ENCODE assay signal across 1 cellular context in the genomic region with DNA sequence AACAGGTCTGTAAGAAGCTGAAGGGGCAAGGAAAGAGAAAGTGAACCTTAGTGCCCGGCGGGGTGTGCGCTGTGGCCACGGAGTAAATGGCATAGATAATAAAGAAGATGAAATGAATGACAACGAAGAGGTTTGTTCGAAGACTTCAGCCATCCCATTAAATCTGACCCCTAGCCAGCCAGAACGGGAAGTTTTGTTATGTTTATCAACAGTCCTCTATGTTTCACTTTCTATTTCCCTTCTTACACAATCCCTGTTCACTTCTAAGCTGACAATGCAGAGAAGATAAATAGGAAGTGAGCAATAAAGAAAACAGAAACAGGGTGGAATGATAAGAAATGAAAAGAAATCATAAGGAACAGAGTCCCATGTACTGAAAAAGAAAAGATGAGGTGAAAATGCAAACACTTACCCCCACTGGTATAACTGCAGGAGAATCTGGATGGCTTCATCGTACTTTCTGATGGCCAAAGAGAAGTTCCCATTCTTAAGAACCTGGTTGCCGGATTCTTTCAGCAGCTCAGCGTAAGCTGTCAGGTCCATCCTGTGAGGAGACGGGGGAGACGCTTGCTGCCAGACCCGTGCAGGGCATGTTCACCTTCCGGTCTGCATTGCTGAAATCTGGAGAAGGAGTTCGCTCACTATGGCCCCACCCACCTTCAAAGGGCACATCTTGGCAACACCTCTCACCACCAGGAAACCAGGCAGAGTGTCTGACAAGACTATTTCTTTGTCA.
TF ChIP-seq lines count a peak whose summit lies in the region.

No MANE protein-coding gene starts in this region.

TF ChIP-seq in K562, 482 proteins besides CTCF, POLR2A, EP300 and RAD21 (continued from another document and continues in another):
- TF ChIP-seq MTF1 (CRISPR knock-in tag; IDR thresholded peaks at IDR 0.05; ENCODE audit: borderline replicate concordance), result no peak
- TF ChIP-seq MEF2D (tag; conservative IDR thresholded peaks at IDR 0.05; ENCODE audit: low read depth), result peak; percentile 55; the same call in 1 of the 2 replicates
- TF ChIP-seq TAF9B (IDR thresholded peaks at IDR 0.05; ENCODE audit: partially characterized antibody), result peak; percentile 74
- no peak for TF ChIP-seq ZFP30 (CRISPR knock-in tag; IDR thresholded peaks at IDR 0.05; ENCODE audit: borderline replicate concordance)
- TF ChIP-seq ZNF24 (IDR thresholded peaks at IDR 0.05), result peak; percentile 71; the same call in 1 of the 2 replicates
- TF ChIP-seq, protein P1, sequence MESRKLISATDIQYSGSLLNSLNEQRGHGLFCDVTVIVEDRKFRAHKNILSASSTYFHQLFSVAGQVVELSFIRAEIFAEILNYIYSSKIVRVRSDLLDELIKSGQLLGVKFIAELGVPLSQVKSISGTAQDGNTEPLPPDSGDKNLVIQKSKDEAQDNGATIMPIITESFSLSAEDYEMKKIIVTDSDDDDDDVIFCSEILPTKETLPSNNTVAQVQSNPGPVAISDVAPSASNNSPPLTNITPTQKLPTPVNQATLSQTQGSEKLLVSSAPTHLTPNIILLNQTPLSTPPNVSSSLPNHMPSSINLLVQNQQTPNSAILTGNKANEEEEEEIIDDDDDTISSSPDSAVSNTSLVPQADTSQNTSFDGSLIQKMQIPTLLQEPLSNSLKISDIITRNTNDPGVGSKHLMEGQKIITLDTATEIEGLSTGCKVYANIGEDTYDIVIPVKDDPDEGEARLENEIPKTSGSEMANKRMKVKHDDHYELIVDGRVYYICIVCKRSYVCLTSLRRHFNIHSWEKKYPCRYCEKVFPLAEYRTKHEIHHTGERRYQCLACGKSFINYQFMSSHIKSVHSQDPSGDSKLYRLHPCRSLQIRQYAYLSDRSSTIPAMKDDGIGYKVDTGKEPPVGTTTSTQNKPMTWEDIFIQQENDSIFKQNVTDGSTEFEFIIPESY (CRISPR knock-in tag; IDR thresholded peaks at IDR 0.05), result peak; percentile 37; the same call in 1 of the 2 replicates
- no peak for TF ChIP-seq ZNF121 (CRISPR knock-in tag; conservative IDR thresholded peaks at IDR 0.05)
- TF ChIP-seq MCM5 (IDR thresholded peaks at IDR 0.05; ENCODE audit: low read depth), result no peak
- no peak for TF ChIP-seq NCOA4 (IDR thresholded peaks at IDR 0.05; ENCODE audit: partially characterized antibody)
- no peak for TF ChIP-seq ZKSCAN8 (CRISPR knock-in tag; IDR thresholded peaks at IDR 0.05)
- TF ChIP-seq ZNF146 (CRISPR knock-in tag; IDR thresholded peaks at IDR 0.05; ENCODE audit: unreplicated experiment), result no peak
- TF ChIP-seq SMARCA5 (IDR thresholded peaks at IDR 0.05), result no peak; the same call in 1 of the 2 replicates
- TF ChIP-seq FUS (optimal IDR thresholded peaks at IDR 0.05; ENCODE audit: low read depth, low read length), result no peak
- TF ChIP-seq, protein P2, sequence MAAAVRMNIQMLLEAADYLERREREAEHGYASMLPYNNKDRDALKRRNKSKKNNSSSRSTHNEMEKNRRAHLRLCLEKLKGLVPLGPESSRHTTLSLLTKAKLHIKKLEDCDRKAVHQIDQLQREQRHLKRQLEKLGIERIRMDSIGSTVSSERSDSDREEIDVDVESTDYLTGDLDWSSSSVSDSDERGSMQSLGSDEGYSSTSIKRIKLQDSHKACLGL (CRISPR knock-in tag; IDR thresholded peaks at IDR 0.05; ENCODE audit: borderline replicate concordance, poor library complexity, severe bottlenecking), result no peak
- no peak for TF ChIP-seq NFE2L1 (tag; IDR thresholded peaks at IDR 0.05; ENCODE audit: borderline replicate concordance, low read depth)
- no peak for TF ChIP-seq FIP1L1 (IDR thresholded peaks at IDR 0.05; ENCODE audit: low read depth, low read length, poor library complexity, severe bottlenecking)
- no peak; the same call in 1 of the 2 replicates for TF ChIP-seq NFATC3 (IDR thresholded peaks at IDR 0.05)
- 0 out of 2 replicates have a peak, but pooled peaks have one; percentile 24 for TF ChIP-seq TRIM28 (IDR thresholded peaks at IDR 0.05)
- TF ChIP-seq SMAD3 (CRISPR knock-in tag; conservative IDR thresholded peaks at IDR 0.05), result no peak
- TF ChIP-seq, protein P3, sequence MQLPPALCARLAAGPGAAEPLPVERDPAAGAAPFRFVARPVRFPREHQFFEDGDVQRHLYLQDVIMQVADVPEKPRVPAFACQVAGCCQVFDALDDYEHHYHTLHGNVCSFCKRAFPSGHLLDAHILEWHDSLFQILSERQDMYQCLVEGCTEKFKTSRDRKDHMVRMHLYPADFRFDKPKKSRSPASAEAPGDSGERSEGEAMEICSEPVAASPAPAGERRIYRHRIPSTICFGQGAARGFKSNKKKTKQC (CRISPR knock-in tag; IDR thresholded peaks at IDR 0.05), result no peak
- no peak for TF ChIP-seq TSC22D4 (tag; IDR thresholded peaks at IDR 0.05)
- TF ChIP-seq, protein P4, sequence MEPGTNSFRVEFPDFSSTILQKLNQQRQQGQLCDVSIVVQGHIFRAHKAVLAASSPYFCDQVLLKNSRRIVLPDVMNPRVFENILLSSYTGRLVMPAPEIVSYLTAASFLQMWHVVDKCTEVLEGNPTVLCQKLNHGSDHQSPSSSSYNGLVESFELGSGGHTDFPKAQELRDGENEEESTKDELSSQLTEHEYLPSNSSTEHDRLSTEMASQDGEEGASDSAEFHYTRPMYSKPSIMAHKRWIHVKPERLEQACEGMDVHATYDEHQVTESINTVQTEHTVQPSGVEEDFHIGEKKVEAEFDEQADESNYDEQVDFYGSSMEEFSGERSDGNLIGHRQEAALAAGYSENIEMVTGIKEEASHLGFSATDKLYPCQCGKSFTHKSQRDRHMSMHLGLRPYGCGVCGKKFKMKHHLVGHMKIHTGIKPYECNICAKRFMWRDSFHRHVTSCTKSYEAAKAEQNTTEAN (CRISPR knock-in tag; IDR thresholded peaks at IDR 0.05), result no peak
- TF ChIP-seq ASH1L (IDR thresholded peaks at IDR 0.05; ENCODE audit: borderline replicate concordance, low read depth, partially characterized antibody), result no peak
- no peak for TF ChIP-seq NFE2 (IDR thresholded peaks at IDR 0.05; ENCODE audit: low read depth)
- no peak for TF ChIP-seq ZNF165 (CRISPR knock-in tag; IDR thresholded peaks at IDR 0.05; ENCODE audit: borderline replicate concordance)
- peak; percentile 17; the same call in 1 of the 2 replicates for TF ChIP-seq PHF8 (IDR thresholded peaks at IDR 0.05; ENCODE audit: borderline replicate concordance, low read length)
- no peak for TF ChIP-seq SIN3A (IDR thresholded peaks at IDR 0.05; ENCODE audit: borderline replicate concordance in 2 of 2, control insufficient read depth in 1 of 2, low read depth in 2 of 2, low read length in 2 of 2)
- peak in 1 of 2 experiments; percentile 55; a peak in 3 of 4 replicates for TF ChIP-seq MAZ (CRISPR knock-in tag; conservative IDR thresholded peaks at IDR 0.05 in 1 of 2, IDR thresholded peaks at IDR 0.05 in 1 of 2)
- TF ChIP-seq, protein P5, sequence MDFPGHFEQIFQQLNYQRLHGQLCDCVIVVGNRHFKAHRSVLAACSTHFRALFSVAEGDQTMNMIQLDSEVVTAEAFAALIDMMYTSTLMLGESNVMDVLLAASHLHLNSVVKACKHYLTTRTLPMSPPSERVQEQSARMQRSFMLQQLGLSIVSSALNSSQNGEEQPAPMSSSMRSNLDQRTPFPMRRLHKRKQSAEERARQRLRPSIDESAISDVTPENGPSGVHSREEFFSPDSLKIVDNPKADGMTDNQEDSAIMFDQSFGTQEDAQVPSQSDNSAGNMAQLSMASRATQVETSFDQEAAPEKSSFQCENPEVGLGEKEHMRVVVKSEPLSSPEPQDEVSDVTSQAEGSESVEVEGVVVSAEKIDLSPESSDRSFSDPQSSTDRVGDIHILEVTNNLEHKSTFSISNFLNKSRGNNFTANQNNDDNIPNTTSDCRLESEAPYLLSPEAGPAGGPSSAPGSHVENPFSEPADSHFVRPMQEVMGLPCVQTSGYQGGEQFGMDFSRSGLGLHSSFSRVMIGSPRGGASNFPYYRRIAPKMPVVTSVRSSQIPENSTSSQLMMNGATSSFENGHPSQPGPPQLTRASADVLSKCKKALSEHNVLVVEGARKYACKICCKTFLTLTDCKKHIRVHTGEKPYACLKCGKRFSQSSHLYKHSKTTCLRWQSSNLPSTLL (IDR thresholded peaks at IDR 0.05), result no peak
- no peak for TF ChIP-seq TGIF2 (CRISPR knock-in tag; IDR thresholded peaks at IDR 0.05)
- peak; percentile 78; the same call in 1 of the 2 replicates for TF ChIP-seq SMARCE1 (IDR thresholded peaks at IDR 0.05)
- TF ChIP-seq DMBX1 (CRISPR knock-in tag; IDR thresholded peaks at IDR 0.05; ENCODE audit: borderline replicate concordance), result 0 out of 2 replicates have a peak, but pooled peaks have one; percentile 47
- TF ChIP-seq SAFB (IDR thresholded peaks at IDR 0.05; ENCODE audit: borderline replicate concordance, low read depth, low read length), result no peak
- peak; percentile 71 for TF ChIP-seq FOXM1 (IDR thresholded peaks at IDR 0.05; ENCODE audit: low read depth)
- TF ChIP-seq FOXM1 (CRISPR knock-in tag; IDR thresholded peaks at IDR 0.05; ENCODE audit: low read depth), result no peak
- TF ChIP-seq ZNF444 (CRISPR knock-in tag; IDR thresholded peaks at IDR 0.05), result no peak
- TF ChIP-seq DACH1 (IDR thresholded peaks at IDR 0.05; ENCODE audit: partially characterized antibody), result no peak
- TF ChIP-seq GABPA (tag; conservative IDR thresholded peaks at IDR 0.05; ENCODE audit: low read depth), result peak; percentile 60; the same call in 1 of the 2 replicates
- TF ChIP-seq TEAD4 (IDR thresholded peaks at IDR 0.05; ENCODE audit: low read length), result peak; percentile 32; the same call in 1 of the 2 replicates
- no peak for TF ChIP-seq TEAD4 (CRISPR knock-in tag; IDR thresholded peaks at IDR 0.05; ENCODE audit: borderline replicate concordance)
- TF ChIP-seq HMG20B (CRISPR knock-in tag; IDR thresholded peaks at IDR 0.05), result no peak
- TF ChIP-seq ZNF583 (CRISPR knock-in tag; IDR thresholded peaks at IDR 0.05), result 0 out of 2 replicates have a peak, but pooled peaks have one; percentile 24
- TF ChIP-seq PHF20 (IDR thresholded peaks at IDR 0.05; ENCODE audit: partially characterized antibody), result no peak
- TF ChIP-seq NBN (IDR thresholded peaks at IDR 0.05; ENCODE audit: low read depth), result peak; percentile 83; the same call in 1 of the 2 replicates
- TF ChIP-seq, protein P6, sequence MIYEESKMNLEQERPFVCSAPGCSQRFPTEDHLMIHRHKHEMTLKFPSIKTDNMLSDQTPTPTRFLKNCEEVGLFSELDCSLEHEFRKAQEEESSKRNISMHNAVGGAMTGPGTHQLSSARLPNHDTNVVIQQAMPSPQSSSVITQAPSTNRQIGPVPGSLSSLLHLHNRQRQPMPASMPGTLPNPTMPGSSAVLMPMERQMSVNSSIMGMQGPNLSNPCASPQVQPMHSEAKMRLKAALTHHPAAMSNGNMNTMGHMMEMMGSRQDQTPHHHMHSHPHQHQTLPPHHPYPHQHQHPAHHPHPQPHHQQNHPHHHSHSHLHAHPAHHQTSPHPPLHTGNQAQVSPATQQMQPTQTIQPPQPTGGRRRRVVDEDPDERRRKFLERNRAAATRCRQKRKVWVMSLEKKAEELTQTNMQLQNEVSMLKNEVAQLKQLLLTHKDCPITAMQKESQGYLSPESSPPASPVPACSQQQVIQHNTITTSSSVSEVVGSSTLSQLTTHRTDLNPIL (CRISPR knock-in tag; IDR thresholded peaks at IDR 0.05), result no peak
- TF ChIP-seq HDAC3 (IDR thresholded peaks at IDR 0.05; ENCODE audit: borderline replicate concordance, partially characterized antibody), result no peak
- no peak for TF ChIP-seq HMG20A (CRISPR knock-in tag; conservative IDR thresholded peaks at IDR 0.05)
- no peak for TF ChIP-seq RBM25 (IDR thresholded peaks at IDR 0.05; ENCODE audit: low read depth, low read length, severe bottlenecking)
- no peak for TF ChIP-seq POLR3A (IDR thresholded peaks at IDR 0.05; ENCODE audit: borderline replicate concordance, extremely low read depth, insufficient read depth, insufficient read length)
- no peak for TF ChIP-seq ZNF75A (CRISPR knock-in tag; IDR thresholded peaks at IDR 0.05)
- TF ChIP-seq ZNF785 (CRISPR knock-in tag; IDR thresholded peaks at IDR 0.05), result no peak
- peak; percentile 10; the same call in 1 of the 2 replicates for TF ChIP-seq NFIC (IDR thresholded peaks at IDR 0.05)
- no peak for TF ChIP-seq CHCHD3 (CRISPR knock-in tag; IDR thresholded peaks at IDR 0.05)
- no peak; the same call in none of the 2 replicates for TF ChIP-seq NCOA1 (IDR thresholded peaks at IDR 0.05; ENCODE audit: low read depth)
- no peak for TF ChIP-seq FOXK1 (CRISPR knock-in tag; IDR thresholded peaks at IDR 0.05; ENCODE audit: borderline replicate concordance)
- TF ChIP-seq, protein P7, sequence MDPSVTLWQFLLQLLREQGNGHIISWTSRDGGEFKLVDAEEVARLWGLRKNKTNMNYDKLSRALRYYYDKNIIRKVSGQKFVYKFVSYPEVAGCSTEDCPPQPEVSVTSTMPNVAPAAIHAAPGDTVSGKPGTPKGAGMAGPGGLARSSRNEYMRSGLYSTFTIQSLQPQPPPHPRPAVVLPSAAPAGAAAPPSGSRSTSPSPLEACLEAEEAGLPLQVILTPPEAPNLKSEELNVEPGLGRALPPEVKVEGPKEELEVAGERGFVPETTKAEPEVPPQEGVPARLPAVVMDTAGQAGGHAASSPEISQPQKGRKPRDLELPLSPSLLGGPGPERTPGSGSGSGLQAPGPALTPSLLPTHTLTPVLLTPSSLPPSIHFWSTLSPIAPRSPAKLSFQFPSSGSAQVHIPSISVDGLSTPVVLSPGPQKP (CRISPR knock-in tag; IDR thresholded peaks at IDR 0.05), result no peak
- TF ChIP-seq, protein P8, sequence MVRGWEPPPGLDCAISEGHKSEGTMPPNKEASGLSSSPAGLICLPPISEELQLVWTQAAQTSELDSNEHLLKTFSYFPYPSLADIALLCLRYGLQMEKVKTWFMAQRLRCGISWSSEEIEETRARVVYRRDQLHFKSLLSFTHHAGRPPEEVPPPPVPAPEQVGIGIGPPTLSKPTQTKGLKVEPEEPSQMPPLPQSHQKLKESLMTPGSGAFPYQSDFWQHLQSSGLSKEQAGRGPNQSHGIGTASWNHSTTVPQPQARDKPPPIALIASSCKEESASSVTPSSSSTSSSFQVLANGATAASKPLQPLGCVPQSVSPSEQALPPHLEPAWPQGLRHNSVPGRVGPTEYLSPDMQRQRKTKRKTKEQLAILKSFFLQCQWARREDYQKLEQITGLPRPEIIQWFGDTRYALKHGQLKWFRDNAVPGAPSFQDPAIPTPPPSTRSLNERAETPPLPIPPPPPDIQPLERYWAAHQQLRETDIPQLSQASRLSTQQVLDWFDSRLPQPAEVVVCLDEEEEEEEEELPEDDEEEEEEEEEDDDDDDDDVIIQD (CRISPR knock-in tag; IDR thresholded peaks at IDR 0.05), result no peak
- no peak for TF ChIP-seq NR3C1 (CRISPR knock-in tag; IDR thresholded peaks at IDR 0.05)
- no peak for TF ChIP-seq ZFPM2 (CRISPR knock-in tag; IDR thresholded peaks at IDR 0.05)
- no peak for TF ChIP-seq DNMT1 (IDR thresholded peaks at IDR 0.05)
- no peak for TF ChIP-seq ATF1 (CRISPR knock-in tag; IDR thresholded peaks at IDR 0.05)
- no peak for TF ChIP-seq ATF1 (tag; IDR thresholded peaks at IDR 0.05)
- TF ChIP-seq NR2F6 (CRISPR knock-in tag; IDR thresholded peaks at IDR 0.05), result no peak
- TF ChIP-seq, protein P9, sequence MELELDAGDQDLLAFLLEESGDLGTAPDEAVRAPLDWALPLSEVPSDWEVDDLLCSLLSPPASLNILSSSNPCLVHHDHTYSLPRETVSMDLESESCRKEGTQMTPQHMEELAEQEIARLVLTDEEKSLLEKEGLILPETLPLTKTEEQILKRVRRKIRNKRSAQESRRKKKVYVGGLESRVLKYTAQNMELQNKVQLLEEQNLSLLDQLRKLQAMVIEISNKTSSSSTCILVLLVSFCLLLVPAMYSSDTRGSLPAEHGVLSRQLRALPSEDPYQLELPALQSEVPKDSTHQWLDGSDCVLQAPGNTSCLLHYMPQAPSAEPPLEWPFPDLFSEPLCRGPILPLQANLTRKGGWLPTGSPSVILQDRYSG (tag; conservative IDR thresholded peaks at IDR 0.05; ENCODE audit: low read depth), result peak; percentile 87
- TF ChIP-seq TOE1 (IDR thresholded peaks at IDR 0.05; ENCODE audit: borderline replicate concordance), result no peak; the same call in 1 of the 2 replicates
- TF ChIP-seq TOE1 (CRISPR knock-in tag; IDR thresholded peaks at IDR 0.05; ENCODE audit: borderline replicate concordance, low read depth), result no peak
